ENCODE assay signal across 8 cellular contexts in genomic region chr2:230226090-230226551, GRCh38. TPM values are rescaled to one million over a fixed set of nuclear protein-coding genes. Genes with fewer than 3 reads are reported as not detected.
A peak's percentile ranks its signal among the peaks of the same experiment; 100 is the strongest.
DNase-seq lines count a peak whose midpoint lies in the region; ATAC-seq lines count a peak whose summit lies in the region.

No MANE protein-coding gene starts in this region.

- peaks cover 5% of the 10 kb centered on the region for H3K9me3 Mint-ChIP-seq in activated naive CD8-positive, alpha-beta T cell (ENCODE audit: low read depth)

- in situ Hi-C loops in GM23248 (cut with MboI) = no loop called here

- H2AFZ ChIP-seq in GM23248 = no peak overlapping the region

- no peaks in the 10 kb centered on the region for H3K27me3 Mint-ChIP-seq in activated naive CD8-positive, alpha-beta T cell

- H3K9ac ChIP-seq in GM23248 = no peak overlapping the region

- peaks cover 20% of the 10 kb centered on the region for H3K36me3 Mint-ChIP-seq in activated naive CD8-positive, alpha-beta T cell

- no peaks in the 10 kb centered on the region for H3K4me1 ChIP-seq in GM23248 (ENCODE audit: insufficient read depth)

- peak overlapping the region; percentile 88 for H3K4me3 Mint-ChIP-seq in activated naive CD8-positive, alpha-beta T cell

- no peaks in the 10 kb centered on the region for H3K9me2 ChIP-seq in GM23248 (ENCODE audit: insufficient read depth)

- H3K27ac ChIP-seq in GM23248 = no peak overlapping the region

- H4K20me1 ChIP-seq in GM23248 (ENCODE audit: insufficient read depth) = no peaks in the 10 kb centered on the region

- no peaks in the 10 kb centered on the region for H3K79me2 ChIP-seq in GM23248 (ENCODE audit: insufficient read depth)

- H3K4me2 ChIP-seq in GM23248 (ENCODE audit: unreplicated experiment) = no peak overlapping the region

- ATAC-seq in GM19455 (IDR thresholded peaks at IDR 0.05; ENCODE audit: unreplicated experiment) (peak; percentile 63), HG03354 (IDR thresholded peaks at IDR 0.05; ENCODE audit: poor library complexity, severe bottlenecking, unreplicated experiment) (peak; percentile 80), Right ventricle myocardium inferior (no peak)

- DNase-seq in CD1c-positive myeloid dendritic cell (ENCODE audit: extremely low spot score) = peak; percentile 63
- no peak for DNase-seq in GM23248
- no peak for DNase-seq in cerebellar nuclear complex (lab: John Stamatoyannopoulos, UW)
- no peak for DNase-seq in Right ventricle myocardium inferior (ENCODE audit: missing footprints)
- no peak for DNase-seq in NCI-H226

- no peaks in the 10 kb centered on the region for H3K27me3 ChIP-seq in GM23248 (replicated peaks; ENCODE audit: insufficient read depth)

- peak overlapping the region; percentile 96 for H3K27ac Mint-ChIP-seq in activated naive CD8-positive, alpha-beta T cell

- H3K9me3 ChIP-seq in GM23248 (ENCODE audit: low read depth) = no peaks in the 10 kb centered on the region

- intact Hi-C loops in Right ventricle myocardium inferior (cut with DNase I) = no loop called here

- H3K4me3 ChIP-seq in GM23248 = no peak overlapping the region

- 78 to 88% methylated on average over 3 of the region's 3 CpGs for WGBS in GM23248 (ENCODE audit: low coverage in 1 of 2, low lambda C conversion rate in 2 of 2, missing lambda C conversion rate in 2 of 2), 2 experiments

- no peaks in the 10 kb centered on the region for H3K36me3 ChIP-seq in GM23248 (ENCODE audit: low read depth)

- no peaks in the 10 kb centered on the region for H3F3A ChIP-seq in GM23248 (ENCODE audit: insufficient read depth)

- peaks cover 54% of the 10 kb centered on the region for H3K4me1 Mint-ChIP-seq in activated naive CD8-positive, alpha-beta T cell (ENCODE audit: low read depth)

RNA-seq across cellular contexts. Expression of gene SP140, which starts 0.6 kb away (rescaled TPM):
- not detected in 2 replicates for total RNA-seq in GM23248 (2014; rRNA removed; shearing (Covaris generic))
- 0.53 TPM in 1 of 2 replicates, not detected in the other for polyA plus RNA-seq in GM23248 (2016; fragmentation: Nextera tagmentation; extraction: Ambion mirVana)
- 0.32 TPM for total RNA-seq in Right ventricle myocardium inferior

RNA-seq across cellular contexts. Expression of gene SP110, which starts 6.3 kb away (rescaled TPM):
- total RNA-seq in GM23248 (2014; rRNA removed; shearing (Covaris generic)) = 11.6 and 24.3 TPM in 2 replicates
- polyA plus RNA-seq in GM23248 (2016; fragmentation: Nextera tagmentation; extraction: Ambion mirVana) = 11.1 and 13.4 TPM in 2 replicates
- 9.8 TPM for total RNA-seq in Right ventricle myocardium inferior
